17 cellular contexts compared by ENCODE assay signal in the genomic region with DNA sequence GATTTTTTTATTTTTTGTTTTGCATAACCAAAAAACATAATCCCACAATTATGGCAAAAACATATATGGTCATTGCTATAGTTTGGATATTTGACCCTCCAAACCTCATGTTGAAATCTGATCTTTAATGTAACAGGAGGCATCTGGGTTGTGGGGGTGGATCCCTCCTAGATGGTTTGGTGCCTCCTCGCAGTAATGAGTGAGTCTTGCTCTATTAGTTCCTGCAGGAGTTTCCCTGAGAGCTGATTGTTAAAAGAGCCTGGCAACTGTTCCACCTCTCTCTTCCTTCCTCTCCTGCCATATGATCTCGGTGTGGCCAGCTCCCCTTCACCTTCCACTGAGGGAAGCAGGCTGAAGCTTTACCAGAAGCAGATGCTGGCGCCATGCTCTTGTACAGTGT. TPM values are rescaled to one million over a fixed set of nuclear protein-coding genes. Genes with fewer than 3 reads are reported as not detected.
DNase-seq lines count a peak whose midpoint lies in the region; TF ChIP-seq lines count a peak whose summit lies in the region.
"Had no signal": no experiment of that assay in that cellular context is flagged by ENCODE, and none has a peak within 500 bp of the region (broad histone marks: within the 10 kb centered on the region; RNA-seq: fewer than 3 reads in every experiment).

No MANE protein-coding gene starts in this region.

- H3K36me3 ChIP-seq in WERI-Rb-1 = no peaks in the 10 kb centered on the region

- H3K9me3 Mint-ChIP-seq in glutamatergic neuron (ENCODE audit: unreplicated experiment) (peaks cover 2% of the 10 kb centered on the region), immature natural killer cell (no peaks in the 10 kb centered on the region)
- H3K9me3 Mint-ChIP-seq: CD4-positive, alpha-beta T cell; GM23338 had no signal

- TF ChIP-seq CTCF in glutamatergic neuron (IDR thresholded peaks at IDR 0.05; ENCODE audit: partially characterized antibody, unreplicated experiment) = no peak
- TF ChIP-seq CTCF in WERI-Rb-1 (IDR thresholded peaks at IDR 0.05; ENCODE audit: low read depth, low read length) = no peak

- DNase-seq in DMS 273 (lab: John Stamatoyannopoulos, UW; ENCODE audit: unreplicated experiment) (peak; percentile 63), DMS 273 treated with DMSO at 0.1 percent for 48 hours (lab: John Stamatoyannopoulos, UW) (no peak), NCI-H69 (lab: John Stamatoyannopoulos, UW) (peak; percentile 4), glutamatergic neuron (no peak), WERI-Rb-1 (no peak), immature natural killer cell (no peak), SKM-1 treated with dmso at 0.1 percent for 144 hours (lab: John Stamatoyannopoulos, UW; ENCODE audit: unreplicated experiment) (no peak)
- DNase-seq: AML-193; Caco-2; CD4-positive, alpha-beta T cell; DMS79 treated with DMSO at 0.1 percent for 48 hours; GF-D8; HCEC 1CT had no signal

- no peaks in the 10 kb centered on the region for H3K9me3 ChIP-seq in WERI-Rb-1 (ENCODE audit: severe bottlenecking)
- H3K9me3 ChIP-seq: A549, Caco-2 had no signal

- H3K4me3 ChIP-seq in WERI-Rb-1 (ENCODE audit: low read depth, low read length) = no peak overlapping the region
- H3K4me3 ChIP-seq: A549, GM23338 had no signal

- H3K27ac Mint-ChIP-seq in glutamatergic neuron (ENCODE audit: unreplicated experiment) (peak overlapping the region; percentile 7), immature natural killer cell (no peak overlapping the region)
- H3K27ac Mint-ChIP-seq: CD4-positive, alpha-beta T cell; GM23338 had no signal

- H3K4me3 Mint-ChIP-seq in glutamatergic neuron (ENCODE audit: unreplicated experiment) (no peak overlapping the region), immature natural killer cell (no peak overlapping the region)
- H3K4me3 Mint-ChIP-seq: CD4-positive, alpha-beta T cell; GM23338 had no signal

- H3K36me3 Mint-ChIP-seq in glutamatergic neuron (ENCODE audit: unreplicated experiment) (no peaks in the 10 kb centered on the region), immature natural killer cell (peaks cover 0 to 3% (median 0%) of the 10 kb centered on the region in 3 donors)

- H3K4me1 Mint-ChIP-seq in glutamatergic neuron (ENCODE audit: low read depth, unreplicated experiment) = peaks cover 3% of the 10 kb centered on the region
- peaks cover 6 to 15% of the 10 kb centered on the region in 2 donors for H3K4me1 Mint-ChIP-seq in immature natural killer cell

- H3K27me3 Mint-ChIP-seq in glutamatergic neuron (ENCODE audit: unreplicated experiment) (no peaks in the 10 kb centered on the region), immature natural killer cell (ENCODE audit: low read depth in 3 of 3) (peaks cover 0 to 5% (median 0%) of the 10 kb centered on the region in 3 donors)

- no peak overlapping the region for H3K27ac ChIP-seq in WERI-Rb-1
- H3K27ac ChIP-seq: 22Rv1, A549, C4-2B had no signal

- no peaks in the 10 kb centered on the region for H3K27me3 ChIP-seq in WERI-Rb-1 (ENCODE audit: insufficient read depth, low read depth, severe bottlenecking)

RNA-seq across cellular contexts. Expression of a gene that starts 33.2 kb away (rescaled TPM):
- 10.1 TPM for total RNA-seq in glutamatergic neuron (ENCODE audit: unreplicated experiment)
- polyA plus RNA-seq in immature natural killer cell = 10 to 100 TPM; 13.1 to 22.6 (median 14.5) TPM

Comparison
In these comparisons a context has a peak if more than half of its experiments do, and no peak if none do; other contexts are left out.
1. DNase-seq: peak in DMS 273 (single experiment) and NCI-H69 (single experiment); none in DMS 273 treated with DMSO at 0.1 percent for 48 hours (single experiment), glutamatergic neuron (single experiment), WERI-Rb-1 (single experiment), immature natural killer cell (0 of 3) and SKM-1 treated with dmso at 0.1 percent for 144 hours (single experiment).